Comparison of ENCODE assay signal across 18 cellular contexts in the genomic region with DNA sequence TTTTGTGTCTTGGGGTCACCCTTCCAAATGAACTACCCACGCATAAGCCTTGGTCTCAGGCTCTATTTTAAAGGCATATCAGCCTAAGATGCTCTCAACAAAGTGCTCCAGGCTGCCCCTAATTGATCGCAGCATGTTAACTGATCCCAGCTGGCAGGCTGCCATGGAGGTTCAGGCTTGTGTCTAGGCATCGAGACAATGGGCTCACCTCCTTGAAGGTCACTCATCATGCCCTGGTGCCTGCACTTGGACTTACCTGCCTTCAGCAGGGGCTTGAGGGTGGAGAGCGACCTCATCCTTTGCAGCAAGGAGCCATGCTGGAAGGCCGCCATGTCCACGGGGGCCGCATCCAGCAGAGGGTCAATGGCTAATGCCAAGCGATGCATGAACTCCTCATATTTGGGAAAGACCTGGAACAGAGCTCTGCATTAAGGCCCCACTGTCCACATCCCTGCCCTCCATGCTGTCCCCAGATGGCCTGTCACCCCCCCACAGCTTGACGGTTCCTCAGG. TPM values are rescaled to one million over a fixed set of nuclear protein-coding genes. Genes with fewer than 3 reads are reported as not detected.
A peak's percentile ranks its signal among the peaks of the same experiment; 100 is the strongest.
DNase-seq lines count a peak whose midpoint lies in the region; ATAC-seq, FAIRE-seq and TF ChIP-seq lines count a peak whose summit lies in the region.
"Had no signal": no experiment of that assay in that cellular context is flagged by ENCODE, and none has a peak within 500 bp of the region (broad histone marks: within the 10 kb centered on the region; RNA-seq: fewer than 3 reads in every experiment).

No MANE protein-coding gene starts in this region.

- WGBS in K562 (ENCODE audit: insufficient coverage, low coverage, missing lambda C conversion rate) = 45% methylated on average over 9 of the region's 9 CpGs
- WGBS in aorta, 2 donors = 97 to 98% methylated on average over 9 of the region's 9 CpGs

- H3K27me3 ChIP-seq in K562 (ENCODE audit: control insufficient read depth in 2 of 2, insufficient read depth in 2 of 2, low read length in 2 of 2) (peaks cover 4 to 24% of the 10 kb centered on the region in 2 experiments; a peak in 4 of 5 replicates), aorta (ENCODE audit: control insufficient read depth in 1 of 2, insufficient read depth in 2 of 2, low read length in 1 of 2) (no peaks in the 10 kb centered on the region)
- H3K27me3 ChIP-seq: BE2C had no signal

- H4K20me1 ChIP-seq in K562 (replicated peaks; ENCODE audit: control insufficient read depth, insufficient read depth, low read length) = no peaks in the 10 kb centered on the region

- no peak overlapping the region for H3K27ac ChIP-seq in HEK293 (ENCODE audit: extremely low read depth, low read depth, low read length)
- H3K27ac ChIP-seq in K562 (ENCODE audit: extremely low read depth, low read depth, low read length) = no peak overlapping the region
- no peak overlapping the region for H3K27ac ChIP-seq in aorta (ENCODE audit: low read depth in 1 of 2, low read length in 2 of 2)
- H3K27ac ChIP-seq: BLaER1 had no signal

- DNase-seq in K562 (ENCODE audit: extremely low read depth in 1 of 4, low spot score in 3 of 4) = no peak
- peak; percentile 26 to 69 for DNase-seq in aorta
- no peak for DNase-seq in activated T-cell treated with anti-CD3 and anti-CD28 coated beads for 4 hours
- DNase-seq: 8988T; ACHN; BE2C; C1 segment of cervical spinal cord; CD4-positive, alpha-beta memory T cell; CD4-positive, CD25-positive, alpha-beta regulatory T cell; COR-L47; DMS79 treated with DMSO at 0.1 percent for 48 hours; GF-D8 had no signal

- H3K4me3 ChIP-seq in HEK293 (ENCODE audit: low read depth, low read length) (no peak overlapping the region), K562 (no peak overlapping the region), aorta (ENCODE audit: low read length in 2 of 2) (no peak overlapping the region)
- H3K4me3 ChIP-seq: BLaER1 had no signal

- H3K9me3 ChIP-seq in HEK293 (ENCODE audit: control insufficient read depth, insufficient read depth, low read depth, low read length) (no peaks in the 10 kb centered on the region), K562 (replicated peaks; ENCODE audit: control insufficient read depth, insufficient read depth, low read depth, low read length) (no peaks in the 10 kb centered on the region), aorta (ENCODE audit: control insufficient read depth, low read length) (no peaks in the 10 kb centered on the region)
- H3K9me3 ChIP-seq: BE2C, BLaER1 had no signal

- no peak for TF ChIP-seq POLR2A in K562 (conservative IDR thresholded peaks at IDR 0.05)

- ATAC-seq in K562 = no peak
- ATAC-seq in aorta (ENCODE audit: low FRiP score) = no peak
- no peak for ATAC-seq in GM18873 (IDR thresholded peaks at IDR 0.05; ENCODE audit: low FRiP score, unreplicated experiment)

- TF ChIP-seq EP300 in K562 (IDR thresholded peaks at IDR 0.05; ENCODE audit: low read length) = no peak

- H3K9ac ChIP-seq in K562 (ENCODE audit: insufficient read depth in 1 of 2, low read depth in 2 of 2, low read length in 2 of 2) = no peak overlapping the region; a peak in 1 of 4 replicates
- H3K9ac ChIP-seq: BLaER1 had no signal

- no peaks in the 10 kb centered on the region for H3K4me1 ChIP-seq in HEK293 (ENCODE audit: control insufficient read depth, insufficient read depth, low read length)
- H3K4me1 ChIP-seq in K562 (replicated peaks in 1 of 2; ENCODE audit: control insufficient read depth in 2 of 2, insufficient read depth in 2 of 2, low read length in 2 of 2) = no peaks in the 10 kb centered on the region; a peak in 2 of 5 replicates
- no peaks in the 10 kb centered on the region for H3K4me1 ChIP-seq in aorta (ENCODE audit: control insufficient read depth in 1 of 2, insufficient read depth in 2 of 2, low read length in 2 of 2)

- H3K36me3 ChIP-seq in HEK293 (ENCODE audit: control insufficient read depth in 2 of 2, insufficient read depth in 1 of 2, low read length in 2 of 2) (no peaks in the 10 kb centered on the region), K562 (ENCODE audit: control insufficient read depth, insufficient read depth, low read length) (no peaks in the 10 kb centered on the region), aorta (ENCODE audit: control insufficient read depth in 1 of 2, insufficient read depth in 2 of 2, low read length in 1 of 2) (peaks cover 0 to 6% of the 10 kb centered on the region in 2 donors)
- H3K36me3 ChIP-seq: BE2C, BLaER1 had no signal

- no peak for FAIRE-seq in K562 (lab: Jason Lieb, UNC)
- FAIRE-seq: A204.1, G401.6, GM12891 had no signal

- H3K79me2 ChIP-seq in K562 (ENCODE audit: control insufficient read depth, insufficient read depth, low read length) = no peaks in the 10 kb centered on the region

- intact Hi-C loops in K562 (cut with micrococcal nuclease) = no loop called here
- intact Hi-C loops in aorta (cut with DNase I) = no loop called here

- BruUV-seq in K562 (replicated peaks; lab: Mats Ljungman, UMichigan) = no TSS peak

- CTCF ChIA-PET in HEK293 (lab: Yijun Ruan, JAX) (interaction anchor here (0.6 kb wide), 1 partner anchor 850 kb away, joined by 6 read pairs; no protein-coding TSS in a partner anchor), K562 (lab: Yijun Ruan, JAX; ENCODE audit: low intra/inter-chr PET ratio) (no interaction called here)

- POLR2A ChIA-PET in HEK293 (lab: Yijun Ruan, JAX) = no interaction called here
- POLR2A ChIA-PET in K562 (lab: Yijun Ruan, JAX) = no interaction called here

- TF ChIP-seq CTCF in HEK293 (tag by site-specific recombination; IDR thresholded peaks at IDR 0.05) (no peak), K562 (IDR thresholded peaks at IDR 0.05 in 2 of 3, conservative IDR thresholded peaks at IDR 0.05 in 1 of 3; ENCODE audit: insufficient read depth in 2 of 3, low read depth in 1 of 3, low read length in 3 of 3) (no peak)

- in situ Hi-C loops in K562 (cut with MboI) = no loop called here

- H3K4me2 ChIP-seq in K562 (ENCODE audit: insufficient read depth, low read length) = no peak overlapping the region
- H3K4me2 ChIP-seq: BLaER1 had no signal

- H2AFZ ChIP-seq in K562 (ENCODE audit: low read depth, low read length) = no peak overlapping the region

- TF ChIP-seq RAD21 in K562 (CRISPR knock-in tag; conservative IDR thresholded peaks at IDR 0.05 in 1 of 2, IDR thresholded peaks at IDR 0.05 in 1 of 2) = no peak

- no peaks in the 10 kb centered on the region for H3K9me1 ChIP-seq in K562 (ENCODE audit: control insufficient read depth, insufficient read depth, low read length)

TF ChIP-seq in HEK293, 187 proteins besides CTCF, POLR2A, EP300 and RAD21 (continues in another document):
- TF ChIP-seq ZIC2 (tag by site-specific recombination; IDR thresholded peaks at IDR 0.05) = 0 out of 2 replicates have a peak, but pooled peaks have one; percentile 23

TF ChIP-seq in K562, 482 proteins besides CTCF, POLR2A, EP300 and RAD21:
- TF ChIP-seq NFIC (IDR thresholded peaks at IDR 0.05) = peak; percentile 20; the same call in 1 of the 2 replicates
- TF ChIP-seq CBFA2T2 (conservative IDR thresholded peaks at IDR 0.05) = no peak

RNA-seq across cellular contexts. Expression of a gene that starts 17.8 kb away (rescaled TPM):
- 1.5 and 7.7 TPM in 2 replicates for total RNA-seq in K562 (2011; cell fraction: chromatin; rRNA removed; ENCODE audit: low replicate concordance)
- 2.0 and 2.7 TPM in 2 replicates for total RNA-seq in K562 (2011; cell fraction: nucleolus; rRNA removed)
- total RNA-seq in K562 (2011; cell fraction: nucleoplasm; rRNA removed) = 2.6 and 4.7 TPM in 2 replicates
- total RNA-seq in K562 (2014; rRNA removed) = 0.14 TPM in 1 of 2 replicates, not detected in the other
- 0.15 TPM in 1 of 2 replicates, not detected in the other for total RNA-seq in K562 (2014; rRNA removed; fragmentation: Illumina TruSeq; extraction: Trizol)
- total RNA-seq in K562 (2015; rRNA removed; fragmentation: Illumina TruSeq; extraction: Trizol) = 0.83 TPM in 1 of 2 replicates, not detected in the other
- 0.58 and 1.0 TPM in 2 replicates for total RNA-seq in K562 (2021)
- polyA plus RNA-seq in K562 (2011; rRNA removed) = 1.4 and 2.1 TPM in 2 replicates
- 0.25 and 0.54 TPM in 2 replicates for polyA plus RNA-seq in K562 (2011; cell fraction: cytosol; rRNA removed)
- 7.7 and 14.3 TPM in 2 replicates for polyA plus RNA-seq in K562 (2011; cell fraction: nucleus; rRNA removed)
- 1.0 and 2.6 TPM in 2 replicates for polyA plus RNA-seq in K562 (2012)
- 0.36 TPM in 1 of 2 replicates, not detected in the other for polyA plus RNA-seq in K562 (2014; fragmentation: Illumina TruSeq; extraction: Trizol)
- polyA plus RNA-seq in K562 (2014; fragmentation: Nextera tagmentation; extraction: Ambion mirVana) = under 1 TPM; 0.56 to 0.67 TPM
- polyA plus RNA-seq in K562 (2014; rRNA removed) = 0.09 and 0.64 TPM in 2 replicates
- 0.49 and 0.87 TPM in 2 replicates for polyA minus RNA-seq in K562 (2011; rRNA and poly(A)+ RNA removed)
- not detected in 2 replicates for polyA minus RNA-seq in K562 (2011; cell fraction: cytosol; rRNA and poly(A)+ RNA removed)
- 0.94 and 1.1 TPM in 2 replicates for polyA minus RNA-seq in K562 (2011; cell fraction: nucleus; rRNA and poly(A)+ RNA removed)
- total RNA-seq in aorta = 10 to 100 TPM in 1 of 2 donors, 1 to 10 TPM in 1; 8.7 to 17.7 TPM
- 10 to 100 TPM in 1 of 2 donors, 1 to 10 TPM in 1; 1.8 to 21.9 TPM for polyA plus RNA-seq in aorta

RNA-seq across cellular contexts. Expression of a gene that starts 49.6 kb away (rescaled TPM):
- 66.7 and 154 TPM in 2 replicates for total RNA-seq in K562 (2011; cell fraction: chromatin; rRNA removed; ENCODE audit: low replicate concordance)
- total RNA-seq in K562 (2011; cell fraction: nucleolus; rRNA removed) = 80.3 and 92.9 TPM in 2 replicates
- 62.7 and 73.1 TPM in 2 replicates for total RNA-seq in K562 (2011; cell fraction: nucleoplasm; rRNA removed)
- total RNA-seq in K562 (2014; rRNA removed) (26.3 and 37.1 TPM in 2 replicates), K562 (2014; rRNA removed; fragmentation: Illumina TruSeq; extraction: Trizol) (16.2 and 18.7 TPM in 2 replicates), K562 (2015; rRNA removed; fragmentation: Illumina TruSeq; extraction: Trizol) (20.8 and 23.2 TPM in 2 replicates), K562 (2021) (43.6 and 45.3 TPM in 2 replicates), aorta (10 to 100 TPM; 52.2 to 75.4 TPM)
- polyA plus RNA-seq in K562 (2011; rRNA removed) (36.1 and 53.7 TPM in 2 replicates), K562 (2014; fragmentation: Illumina TruSeq; extraction: Trizol) (31.0 and 35.2 TPM in 2 replicates), K562 (2014; fragmentation: Nextera tagmentation; extraction: Ambion mirVana) (10 to 100 TPM; 18.1 to 23.7 TPM), K562 (2014; rRNA removed) (34.4 and 38.4 TPM in 2 replicates), aorta (10 to 100 TPM; 40.8 to 52.7 TPM)
- polyA plus RNA-seq in K562 (2011; cell fraction: cytosol; rRNA removed) = 29.6 and 48.7 TPM in 2 replicates
- 137 and 184 TPM in 2 replicates for polyA plus RNA-seq in K562 (2011; cell fraction: nucleus; rRNA removed)
- 46.1 and 96.9 TPM in 2 replicates for polyA plus RNA-seq in K562 (2012)
- polyA minus RNA-seq in K562 (2011; rRNA and poly(A)+ RNA removed) = 20.8 and 27.8 TPM in 2 replicates
- polyA minus RNA-seq in K562 (2011; cell fraction: cytosol; rRNA and poly(A)+ RNA removed) = 24.5 and 27.4 TPM in 2 replicates
- polyA minus RNA-seq in K562 (2011; cell fraction: nucleus; rRNA and poly(A)+ RNA removed) = 43.5 and 44.1 TPM in 2 replicates

Comparison
In these comparisons a context has a peak if more than half of its experiments do, and no peak if none do; other contexts are left out.
1. DNase-seq: peak in aorta (2 of 2); none in K562 (0 of 4) and activated T-cell treated with anti-CD3 and anti-CD28 coated beads for 4 hours (single experiment).